12 cellular contexts compared by ENCODE assay signal in genomic region chr11:46322759-46323158, GRCh38. TPM values are rescaled to one million over a fixed set of nuclear protein-coding genes. Genes with fewer than 3 reads are reported as not detected.
DNase-seq lines count a peak whose midpoint lies in the region; ATAC-seq and TF ChIP-seq lines count a peak whose summit lies in the region.
"Had no signal": no experiment of that assay in that cellular context is flagged by ENCODE, and none has a peak within 500 bp of the region (broad histone marks: within the 10 kb centered on the region; RNA-seq: fewer than 3 reads in every experiment).

No MANE protein-coding gene starts in this region.

- H3K27me3 ChIP-seq in DND-41 (ENCODE audit: insufficient read depth, low read length, poor library complexity), result no peaks in the 10 kb centered on the region
- H3K27me3 ChIP-seq: esophagus muscularis mucosa had no signal

- H3K4me2 ChIP-seq in DND-41 (ENCODE audit: insufficient read depth, low read length), result no peak overlapping the region

- intact Hi-C loops in left colon (cut with DNase I, micrococcal nuclease), result no loop called here
- intact Hi-C loops in head of caudate nucleus (cut with DNase I), result no loop called here

- peaks cover 7% of the 10 kb centered on the region; the same call in 1 of the 2 replicates for H3K4me1 ChIP-seq in DND-41 (ENCODE audit: insufficient read depth, low read length)

- H3K79me2 ChIP-seq in DND-41 (ENCODE audit: insufficient read depth, low read length), result no peaks in the 10 kb centered on the region

- H2AFZ ChIP-seq in DND-41 (ENCODE audit: low read depth, low read length), result no peak overlapping the region

- H3K9me3 ChIP-seq in DND-41 (ENCODE audit: insufficient read depth, low read length, severe bottlenecking), result no peaks in the 10 kb centered on the region
- H3K9me3 ChIP-seq: esophagus muscularis mucosa had no signal

- no peaks in the 10 kb centered on the region for H3K36me3 ChIP-seq in DND-41 (ENCODE audit: insufficient read depth, low read length)

- H3K36me3 Mint-ChIP-seq in activated CD4-positive, alpha-beta memory T cell treated with anti-CD3 and anti-CD28 coated beads, Interleukin-2, amount 10 ng/mL, durations not matched to agents 7 days and 5 days (ENCODE audit: low read depth), result no peaks in the 10 kb centered on the region
- H3K36me3 Mint-ChIP-seq in activated naive CD8-positive, alpha-beta T cell treated with anti-CD3 and anti-CD28 coated beads for 36 hours, result no peaks in the 10 kb centered on the region
- H3K36me3 Mint-ChIP-seq: stimulated activated memory B cell treated with anti-CD40 and anti-IgM and Interleukin-4, amounts not matched to agents 10 μg/mL and 1 μg/mL and 100 μg/mL, for 72 hours had no signal

- H3K27ac ChIP-seq in DND-41 (ENCODE audit: low read length), result no peak overlapping the region
- H3K27ac ChIP-seq: esophagus muscularis mucosa had no signal

- peaks cover 8% of the 10 kb centered on the region for H3K27me3 Mint-ChIP-seq in activated CD4-positive, alpha-beta memory T cell treated with anti-CD3 and anti-CD28 coated beads, Interleukin-2, amount 10 ng/mL, durations not matched to agents 7 days and 5 days
- no peaks in the 10 kb centered on the region for H3K27me3 Mint-ChIP-seq in activated naive CD8-positive, alpha-beta T cell treated with anti-CD3 and anti-CD28 coated beads for 36 hours

- no peak overlapping the region for H3K9ac ChIP-seq in DND-41 (ENCODE audit: low read depth, low read length)

- no peak overlapping the region for H3K27ac Mint-ChIP-seq in activated CD4-positive, alpha-beta memory T cell treated with anti-CD3 and anti-CD28 coated beads, Interleukin-2, amount 10 ng/mL, durations not matched to agents 7 days and 5 days
- no peak overlapping the region for H3K27ac Mint-ChIP-seq in activated naive CD8-positive, alpha-beta T cell treated with anti-CD3 and anti-CD28 coated beads for 36 hours
- H3K27ac Mint-ChIP-seq: activated naive CD8-positive, alpha-beta T cell treated with anti-CD3 and anti-CD28 coated beads, Interleukin-2, amount 10 ng/mL, durations not matched to agents 7 days and 5 days; stimulated activated memory B cell treated with anti-CD40 and anti-IgM and Interleukin-4, amounts not matched to agents 10 μg/mL and 1 μg/mL and 100 μg/mL, for 72 hours had no signal

- TF ChIP-seq CTCF in DND-41 (IDR thresholded peaks at IDR 0.05; ENCODE audit: borderline replicate concordance, extremely low read depth, low read length, poor library complexity, severe bottlenecking), result peak; percentile 49

- POLR2A ChIA-PET in HEK293T (lab: Yijun Ruan, JAX), result interaction anchor here (1.6 kb wide), 1 partner anchor 80 kb away, joined by 6 read pairs; no protein-coding TSS in a partner anchor
- POLR2A ChIA-PET in activated CD4-positive, alpha-beta memory T cell treated with anti-CD3 and anti-CD28 coated beads, Interleukin-2, amount 10 ng/mL, durations not matched to agents 7 days and 5 days (lab: Charles Lee), result no interaction called here

- ATAC-seq in DND-41 (ENCODE audit: insufficient read depth, low read depth) (no peak), left colon (peak; percentile 62), HG03159 (IDR thresholded peaks at IDR 0.05; ENCODE audit: unreplicated experiment) (no peak)
- ATAC-seq: stimulated activated memory B cell treated with anti-CD40 and anti-IgM and Interleukin-4, amounts not matched to agents 10 μg/mL and 1 μg/mL and 100 μg/mL, for 72 hours had no signal

- H3K4me3 Mint-ChIP-seq in activated CD4-positive, alpha-beta memory T cell treated with anti-CD3 and anti-CD28 coated beads, Interleukin-2, amount 10 ng/mL, durations not matched to agents 7 days and 5 days, result no peak overlapping the region
- no peak overlapping the region for H3K4me3 Mint-ChIP-seq in activated naive CD8-positive, alpha-beta T cell treated with anti-CD3 and anti-CD28 coated beads for 36 hours
- H3K4me3 Mint-ChIP-seq: activated naive CD8-positive, alpha-beta T cell treated with anti-CD3 and anti-CD28 coated beads, Interleukin-2, amount 10 ng/mL, durations not matched to agents 7 days and 5 days; stimulated activated memory B cell treated with anti-CD40 and anti-IgM and Interleukin-4, amounts not matched to agents 10 μg/mL and 1 μg/mL and 100 μg/mL, for 72 hours had no signal

- DNase-seq in DND-41, result no peak
- peak; percentile 53 for DNase-seq in HEK293T (ENCODE audit: extremely low spot score)
- DNase-seq in activated CD4-positive, alpha-beta memory T cell treated with anti-CD3 and anti-CD28 coated beads, Interleukin-2, amount 10 ng/mL, durations not matched to agents 7 days and 5 days, result peak; percentile 27
- peak in 1 of 2 donors; percentile 48 for DNase-seq in left colon
- DNase-seq in activated naive CD8-positive, alpha-beta T cell treated with anti-CD3 and anti-CD28 coated beads for 36 hours, result no peak
- DNase-seq in GM19240 (ENCODE audit: insufficient read length, low spot score), result no peak
- no peak for DNase-seq in head of caudate nucleus
- DNase-seq: activated naive CD8-positive, alpha-beta T cell treated with anti-CD3 and anti-CD28 coated beads, Interleukin-2, amount 10 ng/mL, durations not matched to agents 7 days and 5 days; mammary epithelial cell had no signal

- CTCF ChIA-PET in HEK293T (lab: Yijun Ruan, JAX), result interaction anchor here (0.7 to 1.4 kb wide), 2 partner anchors 51 to 371 kb away, joined by 3 to 5 read pairs; no protein-coding TSS in a partner anchor
- CTCF ChIA-PET in activated CD4-positive, alpha-beta memory T cell treated with anti-CD3 and anti-CD28 coated beads, Interleukin-2, amount 10 ng/mL, durations not matched to agents 7 days and 5 days (lab: Charles Lee), result interaction anchor here (1.0 to 1.8 kb wide), 2 partner anchors 9 to 20 kb away, joined by 3 to 8 read pairs; no protein-coding TSS in a partner anchor

- H4K20me1 ChIP-seq in DND-41 (ENCODE audit: insufficient read depth, low read length), result no peaks in the 10 kb centered on the region

- H3K9me3 Mint-ChIP-seq in activated CD4-positive, alpha-beta memory T cell treated with anti-CD3 and anti-CD28 coated beads, Interleukin-2, amount 10 ng/mL, durations not matched to agents 7 days and 5 days, result no peaks in the 10 kb centered on the region
- H3K9me3 Mint-ChIP-seq in activated naive CD8-positive, alpha-beta T cell treated with anti-CD3 and anti-CD28 coated beads for 36 hours, result no peaks in the 10 kb centered on the region
- H3K9me3 Mint-ChIP-seq: activated naive CD8-positive, alpha-beta T cell treated with anti-CD3 and anti-CD28 coated beads, Interleukin-2, amount 10 ng/mL, durations not matched to agents 7 days and 5 days; stimulated activated memory B cell treated with anti-CD40 and anti-IgM and Interleukin-4, amounts not matched to agents 10 μg/mL and 1 μg/mL and 100 μg/mL, for 72 hours had no signal

- peaks cover 23% of the 10 kb centered on the region for H3K4me1 Mint-ChIP-seq in activated CD4-positive, alpha-beta memory T cell treated with anti-CD3 and anti-CD28 coated beads, Interleukin-2, amount 10 ng/mL, durations not matched to agents 7 days and 5 days
- H3K4me1 Mint-ChIP-seq in activated naive CD8-positive, alpha-beta T cell treated with anti-CD3 and anti-CD28 coated beads for 36 hours, result peaks cover 11% of the 10 kb centered on the region

- no peak overlapping the region for H3K4me3 ChIP-seq in DND-41 (ENCODE audit: low read depth in 1 of 2, low read length in 2 of 2)
- H3K4me3 ChIP-seq: esophagus muscularis mucosa had no signal

TF ChIP-seq in HEK293T, 16 proteins besides CTCF, POLR2A, EP300 and RAD21:
- no peak for TF ChIP-seq FOXK2 (IDR thresholded peaks at IDR 0.05)
- no peak for TF ChIP-seq CTBP1 (IDR thresholded peaks at IDR 0.05; ENCODE audit: borderline replicate concordance)
- TF ChIP-seq FOXM1 (IDR thresholded peaks at IDR 0.05; ENCODE audit: borderline replicate concordance), result peak; percentile 91
- no peak for TF ChIP-seq ELF4 (IDR thresholded peaks at IDR 0.05)

RNA-seq across cellular contexts. Expression of gene DGKZ, which starts 24.5 kb away (rescaled TPM):
- total RNA-seq in activated CD4-positive, alpha-beta memory T cell treated with anti-CD3 and anti-CD28 coated beads, Interleukin-2, amount 10 ng/mL, durations not matched to agents 7 days and 5 days, result 100 to 1,000 TPM; 141 to 143 TPM
- 10 to 100 TPM; 44.9 to 47.9 TPM for total RNA-seq in left colon
- 100 to 1,000 TPM in 1 of 2 experiments, 10 to 100 TPM in 1; 100.0 to 101 TPM for total RNA-seq in activated naive CD8-positive, alpha-beta T cell treated with anti-CD3 and anti-CD28 coated beads for 36 hours

RNA-seq across cellular contexts. Expression of gene CREB3L1, which starts 45.3 kb away (rescaled TPM):
- total RNA-seq in activated CD4-positive, alpha-beta memory T cell treated with anti-CD3 and anti-CD28 coated beads, Interleukin-2, amount 10 ng/mL, durations not matched to agents 7 days and 5 days, result not detected
- 100 to 1,000 TPM; 118 to 200 TPM for total RNA-seq in left colon
- under 1 TPM in 1 of 2 experiments, not detected in 1; 0.12 TPM for total RNA-seq in activated naive CD8-positive, alpha-beta T cell treated with anti-CD3 and anti-CD28 coated beads for 36 hours
- total RNA-seq: activated naive CD8-positive, alpha-beta T cell treated with anti-CD3 and anti-CD28 coated beads, Interleukin-2, amount 10 ng/mL, durations not matched to agents 7 days and 5 days had no signal

RNA-seq across cellular contexts. Expression of gene MDK, which starts 58.7 kb away (rescaled TPM):
- 1 to 10 TPM; 3.5 to 4.1 TPM for total RNA-seq in activated CD4-positive, alpha-beta memory T cell treated with anti-CD3 and anti-CD28 coated beads, Interleukin-2, amount 10 ng/mL, durations not matched to agents 7 days and 5 days
- total RNA-seq in left colon, result 100 to 1,000 TPM; 136 to 195 TPM
- total RNA-seq in activated naive CD8-positive, alpha-beta T cell treated with anti-CD3 and anti-CD28 coated beads for 36 hours, result 1 to 10 TPM; 3.4 to 3.6 TPM

Comparison
In these comparisons a context has a peak if more than half of its experiments do, and no peak if none do; other contexts are left out.
1. DNase-seq: peak in HEK293T (single experiment) and activated CD4-positive, alpha-beta memory T cell treated with anti-CD3 and anti-CD28 coated beads, Interleukin-2, amount 10 ng/mL, durations not matched to agents 7 days and 5 days (single experiment); none in DND-41 (single experiment), activated naive CD8-positive, alpha-beta T cell treated with anti-CD3 and anti-CD28 coated beads for 36 hours (single experiment), GM19240 (single experiment) and head of caudate nucleus (0 of 42).
2. RNA of gene CREB3L1, which starts 45.3 kb away (total RNA-seq): 118 to 200 TPM in left colon; 0.12 TPM in activated naive CD8-positive, alpha-beta T cell treated with anti-CD3 and anti-CD28 coated beads for 36 hours and not detected in activated CD4-positive, alpha-beta memory T cell treated with anti-CD3 and anti-CD28 coated beads, Interleukin-2, amount 10 ng/mL, durations not matched to agents 7 days and 5 days; every median in the first group is over 100 times any median in the second.
3. RNA of gene MDK, which starts 58.7 kb away (total RNA-seq): 136 to 195 TPM in left colon; 3.5 to 4.1 TPM in activated CD4-positive, alpha-beta memory T cell treated with anti-CD3 and anti-CD28 coated beads, Interleukin-2, amount 10 ng/mL, durations not matched to agents 7 days and 5 days and 3.4 to 3.6 TPM in activated naive CD8-positive, alpha-beta T cell treated with anti-CD3 and anti-CD28 coated beads for 36 hours; every median in the first group is over 10 times any median in the second.